In genomic region chr2:158120102-158120501, GRCh38 we compare ENCODE assay signal across 22 cellular contexts. TPM values are rescaled to one million over a fixed set of nuclear protein-coding genes. Genes with fewer than 3 reads are reported as not detected.
"Had no signal": no experiment of that assay in that cellular context is flagged by ENCODE, and none has a peak within 500 bp of the region (broad histone marks: within the 10 kb centered on the region; RNA-seq: fewer than 3 reads in every experiment).

No MANE protein-coding gene starts in this region.

- H3K4me3 ChIP-seq: lower lobe of right lung, pancreas, testis, upper lobe of left lung had no signal

- FAIRE-seq: pancreas had no signal

- ATAC-seq: lower lobe of right lung; natural killer cell; sciatic nerve; stimulated activated memory B cell treated with anti-CD40 and anti-IgM and Interleukin-4, amounts not matched to agents 10 μg/mL and 1 μg/mL and 100 μg/mL, for 72 hours had no signal

- H3K4me1 ChIP-seq: lower lobe of right lung, pancreas, testis, upper lobe of left lung had no signal

- H3K36me3 ChIP-seq: lower lobe of right lung, pancreas, upper lobe of left lung had no signal

- H3K9me3 ChIP-seq: lower lobe of right lung, pancreas, testis, upper lobe of left lung had no signal

- DNase-seq: activated CD4-positive, alpha-beta T cell treated with anti-CD3 and anti-CD28 coated beads, Interleukin-2, amount 50 U/mL, for 48 hours; activated naive CD8-positive, alpha-beta T cell treated with anti-CD3 and anti-CD28 coated beads for 36 hours; activated T-cell treated with anti-CD3 and anti-CD28 coated beads for 4 hours; amniotic stem cell; dermis blood vessel endothelial cell; effector memory CD4-positive, alpha-beta T cell; foreskin fibroblast; left cardiac atrium; lower lobe of right lung; natural killer cell; pancreas; stimulated activated CD4-positive, alpha-beta T cell treated with anti-CD3 and anti-CD28 coated beads, Interleukin-4, amount 100 ng/mL, for 4 hours; T-helper 1 cell; T1000; testis; upper lobe of left lung had no signal

- H3K27me3 ChIP-seq: pancreas, testis, upper lobe of left lung had no signal

- H3K27ac ChIP-seq: lower lobe of right lung, testis, upper lobe of left lung had no signal

RNA-seq across cellular contexts. Expression of gene UPP2, which starts 18.4 kb away (rescaled TPM):
- total RNA-seq: activated naive CD8-positive, alpha-beta T cell treated with anti-CD3 and anti-CD28 coated beads for 36 hours; activated T-helper 1 cell treated with anti-CD3 and anti-CD28 coated beads, Interleukin-12 subunit alpha, Interleukin-12 subunit beta, Interleukin-2, Interleukin-4 antibody, amounts not matched to agents 30 ng/mL and 10 ng/mL and 1 ng/mL, durations not matched to agents 14 hours and 24 hours and 36 hours; cardiac septum; dermis blood vessel endothelial cell; glomerular endothelial cell; left cardiac atrium; lower lobe of right lung; mesenteric fat pad; natural killer cell; pancreas; sciatic nerve; upper lobe of left lung had no signal
- polyA plus RNA-seq: pancreas had no signal
